Comparison of ENCODE assay signal across 1 cellular context in the genomic region with DNA sequence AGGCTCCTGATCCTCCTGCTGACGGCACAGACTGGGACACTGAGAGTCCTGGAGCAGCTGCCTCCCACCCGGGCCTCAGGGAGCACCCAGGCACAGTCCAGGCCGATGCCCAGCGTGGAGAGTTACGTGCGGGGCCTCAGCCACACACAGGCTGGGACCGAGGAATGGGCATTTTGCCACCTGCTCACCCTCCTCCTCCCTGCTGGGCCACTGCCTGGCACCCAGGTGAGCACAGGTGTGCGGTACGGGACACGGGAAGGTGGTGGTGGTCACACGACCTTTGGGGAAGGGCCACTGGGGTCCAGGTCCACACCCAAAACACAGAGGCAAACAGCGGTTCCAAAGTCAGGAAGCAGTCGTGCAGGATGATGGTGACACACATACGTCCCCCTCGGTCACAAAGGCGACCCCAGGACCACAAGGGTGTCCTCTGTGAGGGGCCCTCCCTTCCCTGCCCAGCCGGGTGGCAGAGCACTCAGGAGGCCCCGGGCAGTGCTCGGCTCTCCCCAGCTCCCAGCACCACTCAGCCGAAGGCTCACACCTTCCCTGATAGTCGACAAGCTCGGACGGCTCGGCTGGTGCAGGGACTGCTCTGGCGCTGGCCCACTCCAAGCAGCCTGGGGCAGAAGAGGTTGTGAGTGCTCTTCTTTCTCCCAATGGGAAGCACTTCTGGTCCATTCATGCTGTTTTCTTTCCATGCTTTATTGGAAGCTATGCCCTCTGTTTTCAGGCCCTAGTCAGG.
TF ChIP-seq lines count a peak whose summit lies in the region.

No MANE protein-coding gene starts in this region.

TF ChIP-seq in IMR-90, 13 proteins besides CTCF, POLR2A, EP300 and RAD21:
- TF ChIP-seq RCOR1 (IDR thresholded peaks at IDR 0.05; ENCODE audit: insufficient replicate concordance, low read length) (no peak), CEBPB (IDR thresholded peaks at IDR 0.05; ENCODE audit: low read depth, low read length) (no peak), RFX5 (IDR thresholded peaks at IDR 0.05; ENCODE audit: low read depth, low read length) (no peak), MXI1 (IDR thresholded peaks at IDR 0.05; ENCODE audit: borderline replicate concordance, low read depth, low read length) (no peak), MAZ (IDR thresholded peaks at IDR 0.05; ENCODE audit: borderline replicate concordance, low read depth, low read length) (no peak), BHLHE40 (IDR thresholded peaks at IDR 0.05; ENCODE audit: low read depth, low read length) (no peak), CHD1 (IDR thresholded peaks at IDR 0.05; ENCODE audit: low read depth, low read length) (no peak), NFE2L2 (IDR thresholded peaks at IDR 0.05; ENCODE audit: low read depth, low read length) (no peak), FOS (IDR thresholded peaks at IDR 0.05; ENCODE audit: low read depth, low read length) (no peak), MAFK (IDR thresholded peaks at IDR 0.05; ENCODE audit: low read depth, low read length) (no peak), SMC3 (IDR thresholded peaks at IDR 0.05; ENCODE audit: low read depth, low read length) (no peak)
- TF ChIP-seq, protein P1, sequence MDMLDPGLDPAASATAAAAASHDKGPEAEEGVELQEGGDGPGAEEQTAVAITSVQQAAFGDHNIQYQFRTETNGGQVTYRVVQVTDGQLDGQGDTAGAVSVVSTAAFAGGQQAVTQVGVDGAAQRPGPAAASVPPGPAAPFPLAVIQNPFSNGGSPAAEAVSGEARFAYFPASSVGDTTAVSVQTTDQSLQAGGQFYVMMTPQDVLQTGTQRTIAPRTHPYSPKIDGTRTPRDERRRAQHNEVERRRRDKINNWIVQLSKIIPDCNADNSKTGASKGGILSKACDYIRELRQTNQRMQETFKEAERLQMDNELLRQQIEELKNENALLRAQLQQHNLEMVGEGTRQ (IDR thresholded peaks at IDR 0.05; ENCODE audit: low read depth, low read length), result no peak
- TF ChIP-seq, protein P2, sequence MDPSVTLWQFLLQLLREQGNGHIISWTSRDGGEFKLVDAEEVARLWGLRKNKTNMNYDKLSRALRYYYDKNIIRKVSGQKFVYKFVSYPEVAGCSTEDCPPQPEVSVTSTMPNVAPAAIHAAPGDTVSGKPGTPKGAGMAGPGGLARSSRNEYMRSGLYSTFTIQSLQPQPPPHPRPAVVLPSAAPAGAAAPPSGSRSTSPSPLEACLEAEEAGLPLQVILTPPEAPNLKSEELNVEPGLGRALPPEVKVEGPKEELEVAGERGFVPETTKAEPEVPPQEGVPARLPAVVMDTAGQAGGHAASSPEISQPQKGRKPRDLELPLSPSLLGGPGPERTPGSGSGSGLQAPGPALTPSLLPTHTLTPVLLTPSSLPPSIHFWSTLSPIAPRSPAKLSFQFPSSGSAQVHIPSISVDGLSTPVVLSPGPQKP (IDR thresholded peaks at IDR 0.05; ENCODE audit: borderline replicate concordance, low read depth, low read length), result no peak
